10 cellular contexts compared by ENCODE assay signal in the genomic region with DNA sequence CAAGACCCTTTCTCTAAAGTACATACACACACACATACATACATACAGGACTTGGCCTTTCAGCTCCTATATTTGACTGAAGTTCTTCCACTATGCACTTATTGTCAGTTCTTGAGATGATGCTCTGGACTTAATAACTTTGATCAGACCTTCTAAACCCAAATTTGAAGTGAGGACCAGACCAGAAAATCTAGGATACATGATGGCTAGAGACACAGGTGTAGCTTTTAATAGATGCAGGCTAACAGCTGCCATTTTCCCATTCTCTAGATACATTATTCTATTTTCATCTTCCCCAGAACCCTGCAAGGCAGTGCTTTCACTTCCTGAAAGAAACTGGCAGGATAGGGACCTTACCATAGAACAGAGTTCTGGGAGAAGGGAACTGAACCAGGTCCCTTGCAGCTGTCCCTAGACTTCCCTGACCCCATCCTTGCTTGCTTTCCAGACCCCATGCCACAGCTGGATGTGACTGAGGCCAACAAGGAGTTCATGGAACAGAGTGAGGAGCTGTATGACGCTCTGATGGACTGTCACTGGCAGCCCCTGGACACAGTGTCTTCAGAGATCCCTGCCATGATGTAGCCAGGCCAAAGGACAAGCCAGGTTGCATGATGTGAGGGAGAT. TPM values are rescaled to one million over a fixed set of nuclear protein-coding genes. Genes with fewer than 3 reads are reported as not detected.
A peak's percentile ranks its signal among the peaks of the same experiment; 100 is the strongest.
DNase-seq lines count a peak whose midpoint lies in the region; ATAC-seq and TF ChIP-seq lines count a peak whose summit lies in the region.
"Had no signal": no experiment of that assay in that cellular context is flagged by ENCODE, and none has a peak within 500 bp of the region (broad histone marks: within the 10 kb centered on the region; RNA-seq: fewer than 3 reads in every experiment).

No MANE protein-coding gene starts in this region.

- peaks cover 13% of the 10 kb centered on the region; the same call in 1 of the 2 replicates for H4K20me1 ChIP-seq in GM23248 (ENCODE audit: insufficient read depth)

- H3K9me3 ChIP-seq in GM23248 (ENCODE audit: low read depth) (no peaks in the 10 kb centered on the region), SK-N-MC (ENCODE audit: low read depth, low read length) (no peaks in the 10 kb centered on the region), left ventricle myocardium inferior (replicated peaks) (no peaks in the 10 kb centered on the region)
- H3K9me3 ChIP-seq: SJSA1 had no signal

- no peak overlapping the region for H3K4me2 ChIP-seq in GM23248 (ENCODE audit: unreplicated experiment)

- in situ Hi-C loops in GM23248 (cut with MboI) = no loop called here

- H3K36me3 ChIP-seq in GM23248 (ENCODE audit: low read depth) (peaks cover 29% of the 10 kb centered on the region), SK-N-MC (ENCODE audit: insufficient read depth, low read length) (peaks cover 51% of the 10 kb centered on the region), left ventricle myocardium inferior (peaks cover 68% of the 10 kb centered on the region)

- no peak for ATAC-seq in HG03378 (IDR thresholded peaks at IDR 0.05; ENCODE audit: unreplicated experiment)

- no peak overlapping the region for H2AFZ ChIP-seq in GM23248

- no peak overlapping the region for H3K4me3 ChIP-seq in GM23248
- H3K4me3 ChIP-seq in SK-N-MC = no peak overlapping the region
- no peak overlapping the region for H3K4me3 ChIP-seq in left ventricle myocardium inferior
- H3K4me3 ChIP-seq: SJSA1 had no signal

- intact Hi-C loops in left ventricle myocardium inferior (cut with micrococcal nuclease) = no loop called here

- H3K4me1 ChIP-seq in GM23248 (ENCODE audit: insufficient read depth) (peaks cover 11% of the 10 kb centered on the region), left ventricle myocardium inferior (peaks cover 34% of the 10 kb centered on the region)

- no peaks in the 10 kb centered on the region for H3K9me2 ChIP-seq in GM23248 (ENCODE audit: insufficient read depth)

- peak; percentile 33 for TF ChIP-seq POLR2A in erythroblast (IDR thresholded peaks at IDR 0.05; ENCODE audit: low read length)

- H3F3A ChIP-seq in GM23248 (ENCODE audit: insufficient read depth) = peaks cover 56% of the 10 kb centered on the region

- H3K27ac ChIP-seq in GM23248 (no peak overlapping the region), SK-N-MC (peak overlapping the region; percentile 67), left ventricle myocardium inferior (replicated peaks) (no peak overlapping the region)
- H3K27ac ChIP-seq: SJSA1 had no signal

- TF ChIP-seq CTCF in left ventricle myocardium inferior (IDR thresholded peaks at IDR 0.05; ENCODE audit: borderline replicate concordance) = no peak

- H3K9ac ChIP-seq in GM23248 (no peak overlapping the region), SK-N-MC (ENCODE audit: insufficient read length) (no peak overlapping the region)

- WGBS in GM23248 (ENCODE audit: low coverage in 1 of 2, low lambda C conversion rate in 2 of 2, missing lambda C conversion rate in 2 of 2), 2 experiments = 100% methylated on average over 1 of the region's 1 CpG

- peaks cover 29% of the 10 kb centered on the region for H3K79me2 ChIP-seq in GM23248 (ENCODE audit: insufficient read depth)

- H3K27me3 ChIP-seq in GM23248 (replicated peaks; ENCODE audit: insufficient read depth) (no peaks in the 10 kb centered on the region), left ventricle myocardium inferior (ENCODE audit: low read depth) (no peaks in the 10 kb centered on the region)
- H3K27me3 ChIP-seq: SJSA1 had no signal

- DNase-seq in CD1c-positive myeloid dendritic cell (ENCODE audit: extremely low spot score) (peak; percentile 48), GM23248 (peak; percentile 9), SK-N-MC (ENCODE audit: low read depth, low spot score) (no peak), erythroblast (lab: John Stamatoyannopoulos, UW) (no peak), cerebellum (ENCODE audit: low spot score) (no peak), HuH-7.5 (ENCODE audit: low spot score) (no peak), left ventricle myocardium inferior (no peak)
- DNase-seq: anterior cingulate cortex had no signal

RNA-seq across cellular contexts. Expression of a gene that starts 14.9 kb away (rescaled TPM):
- 2.5 and 6.1 TPM in 2 replicates for total RNA-seq in GM23248 (2014; rRNA removed; shearing (Covaris generic))
- 1.9 and 2.4 TPM in 2 replicates for polyA plus RNA-seq in GM23248 (2016; fragmentation: Nextera tagmentation; extraction: Ambion mirVana)
- 3.0 TPM for total RNA-seq in cerebellum
- 1.2 TPM for total RNA-seq in left ventricle myocardium inferior

RNA-seq across cellular contexts. Expression of a gene that starts 24.3 kb away (rescaled TPM):
- total RNA-seq in GM23248 (2014; rRNA removed; shearing (Covaris generic)) = 21.9 and 22.0 TPM in 2 replicates
- polyA plus RNA-seq in GM23248 (2016; fragmentation: Nextera tagmentation; extraction: Ambion mirVana) = 26.6 and 27.4 TPM in 2 replicates
- total RNA-seq in cerebellum (33.6 TPM), left ventricle myocardium inferior (13.0 TPM)

Comparison
In these comparisons a context has a peak if more than half of its experiments do, and no peak if none do; other contexts are left out.
1. DNase-seq: peak in CD1c-positive myeloid dendritic cell (single experiment) and GM23248 (single experiment); none in SK-N-MC (single experiment), erythroblast (0 of 2), cerebellum (single experiment), HuH-7.5 (single experiment) and left ventricle myocardium inferior (single experiment).